In the genomic region with DNA sequence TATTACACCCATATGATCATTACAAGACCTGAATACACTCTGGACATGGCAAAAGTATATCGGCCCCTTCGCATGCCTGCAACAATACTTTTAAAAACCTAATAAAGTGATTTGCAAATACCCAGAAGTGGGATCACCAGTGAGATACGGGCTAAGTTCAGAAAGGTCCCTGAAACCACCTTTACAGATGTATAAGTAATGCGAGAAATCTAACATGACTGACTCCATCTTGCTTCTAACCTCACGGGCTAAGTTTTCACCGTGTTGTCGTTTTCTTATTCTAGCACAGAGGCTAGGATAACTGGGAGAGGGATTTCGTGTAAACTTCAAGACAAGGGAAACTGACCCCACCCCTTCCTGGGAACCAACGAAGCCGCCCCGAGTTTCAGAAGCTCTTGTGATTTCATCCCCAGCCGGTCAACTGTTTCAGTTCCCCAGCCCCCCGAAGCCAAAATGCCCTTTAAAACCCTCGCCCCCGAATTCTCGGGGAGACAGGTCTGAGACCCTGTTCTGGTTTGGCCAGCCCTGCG, we compare ENCODE assay signal across 1 cellular context.
TF ChIP-seq lines count a peak whose summit lies in the region.

No MANE protein-coding gene starts in this region.

TF ChIP-seq in K562, 482 proteins besides CTCF, POLR2A, EP300 and RAD21 (continued from another document and continues in another):
- no peak for TF ChIP-seq ETS1 (conservative IDR thresholded peaks at IDR 0.05; ENCODE audit: control insufficient read depth, low read depth, low read length)
- TF ChIP-seq MGA (IDR thresholded peaks at IDR 0.05): no peak
- TF ChIP-seq GMEB1 (CRISPR knock-in tag; IDR thresholded peaks at IDR 0.05): 0 out of 2 replicates have a peak, but pooled peaks have one; percentile 15
- TF ChIP-seq CBX3 (IDR thresholded peaks at IDR 0.05; ENCODE audit: borderline replicate concordance in 1 of 2, low read length in 2 of 2): no peak
- TF ChIP-seq SOX6 (IDR thresholded peaks at IDR 0.05): no peak
- no peak for TF ChIP-seq HEY1 (CRISPR knock-in tag; IDR thresholded peaks at IDR 0.05; ENCODE audit: borderline replicate concordance)
- TF ChIP-seq KLF10 (CRISPR knock-in tag; IDR thresholded peaks at IDR 0.05): no peak
- no peak for TF ChIP-seq ZNF184 (CRISPR knock-in tag; IDR thresholded peaks at IDR 0.05)
- TF ChIP-seq MEF2D (tag; conservative IDR thresholded peaks at IDR 0.05; ENCODE audit: low read depth): peak; percentile 56; the same call in 1 of the 2 replicates
- TF ChIP-seq ZNF175 (CRISPR knock-in tag; IDR thresholded peaks at IDR 0.05; ENCODE audit: low read depth): peak; percentile 69; the same call in 1 of the 2 replicates
- no peak for TF ChIP-seq PPARD (CRISPR knock-in tag; IDR thresholded peaks at IDR 0.05)
- TF ChIP-seq HSF4 (CRISPR knock-in tag; IDR thresholded peaks at IDR 0.05; ENCODE audit: borderline replicate concordance): no peak
- no peak for TF ChIP-seq TRIM28 (IDR thresholded peaks at IDR 0.05)
- no peak for TF ChIP-seq HBP1 (CRISPR knock-in tag; IDR thresholded peaks at IDR 0.05)
- TF ChIP-seq FUS (optimal IDR thresholded peaks at IDR 0.05; ENCODE audit: low read depth, low read length): no peak
- no peak for TF ChIP-seq ATF2 (CRISPR knock-in tag; IDR thresholded peaks at IDR 0.05)
- no peak for TF ChIP-seq ZKSCAN8 (CRISPR knock-in tag; IDR thresholded peaks at IDR 0.05)
- TF ChIP-seq FOXM1 (IDR thresholded peaks at IDR 0.05; ENCODE audit: low read depth): no peak
- TF ChIP-seq FOXM1 (CRISPR knock-in tag; IDR thresholded peaks at IDR 0.05; ENCODE audit: low read depth): no peak
- TF ChIP-seq ZNF740 (CRISPR knock-in tag; IDR thresholded peaks at IDR 0.05): no peak
- peak in 1 of 2 experiments; percentile 67; a peak in 2 of 4 replicates for TF ChIP-seq ZNF740 (tag; IDR thresholded peaks at IDR 0.05)
- TF ChIP-seq, protein P1, sequence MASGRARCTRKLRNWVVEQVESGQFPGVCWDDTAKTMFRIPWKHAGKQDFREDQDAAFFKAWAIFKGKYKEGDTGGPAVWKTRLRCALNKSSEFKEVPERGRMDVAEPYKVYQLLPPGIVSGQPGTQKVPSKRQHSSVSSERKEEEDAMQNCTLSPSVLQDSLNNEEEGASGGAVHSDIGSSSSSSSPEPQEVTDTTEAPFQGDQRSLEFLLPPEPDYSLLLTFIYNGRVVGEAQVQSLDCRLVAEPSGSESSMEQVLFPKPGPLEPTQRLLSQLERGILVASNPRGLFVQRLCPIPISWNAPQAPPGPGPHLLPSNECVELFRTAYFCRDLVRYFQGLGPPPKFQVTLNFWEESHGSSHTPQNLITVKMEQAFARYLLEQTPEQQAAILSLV (tag; IDR thresholded peaks at IDR 0.05): 0 out of 2 replicates have a peak, but pooled peaks have one; percentile 38
- TF ChIP-seq THRAP3 (IDR thresholded peaks at IDR 0.05; ENCODE audit: borderline replicate concordance): no peak
- TF ChIP-seq FIP1L1 (IDR thresholded peaks at IDR 0.05; ENCODE audit: low read depth, low read length, poor library complexity, severe bottlenecking): no peak
- no peak for TF ChIP-seq RBFOX2 (IDR thresholded peaks at IDR 0.05; ENCODE audit: low read depth, low read length)
- no peak for TF ChIP-seq PYGO2 (tag; IDR thresholded peaks at IDR 0.05)
- TF ChIP-seq TEAD1 (CRISPR knock-in tag; IDR thresholded peaks at IDR 0.05): peak in 1 of 2 experiments; percentile 45; a peak in 1 of 4 replicates
- TF ChIP-seq ZNF436 (CRISPR knock-in tag; IDR thresholded peaks at IDR 0.05): no peak
- TF ChIP-seq ZC3H11A (IDR thresholded peaks at IDR 0.05; ENCODE audit: low read depth, low read length): no peak
- no peak for TF ChIP-seq ZBTB34 (CRISPR knock-in tag; IDR thresholded peaks at IDR 0.05)
- no peak for TF ChIP-seq WHSC1 (IDR thresholded peaks at IDR 0.05; ENCODE audit: low read length)
